In genomic region chr3:136196064-136196400, GRCh38 we compare ENCODE assay signal across 1 cellular context.
A peak's percentile ranks its signal among the peaks of the same experiment; 100 is the strongest.
TF ChIP-seq lines count a peak whose summit lies in the region.

MSL2 (minus strand) TSS chr3:136196335; CDS start chr3:136195113, 1,222 bp downstream.

TF ChIP-seq in K562, 482 proteins besides CTCF, POLR2A, EP300 and RAD21 (continued from another document and continues in another):
- TF ChIP-seq GTF3C2 (IDR thresholded peaks at IDR 0.05; ENCODE audit: borderline replicate concordance, extremely low read depth, insufficient read length) (no peak), ESRRA (IDR thresholded peaks at IDR 0.05; ENCODE audit: borderline replicate concordance, low read depth) (no peak), ZNF444 (CRISPR knock-in tag; IDR thresholded peaks at IDR 0.05) (no peak), SMC3 (conservative IDR thresholded peaks at IDR 0.05; ENCODE audit: insufficient read depth, low read depth, low read length) (no peak), NRF1 (conservative IDR thresholded peaks at IDR 0.05 in 1 of 2, IDR thresholded peaks at IDR 0.05 in 1 of 2) (no peak), PURB (CRISPR knock-in tag; IDR thresholded peaks at IDR 0.05; ENCODE audit: low read depth) (no peak), BDP1 (IDR thresholded peaks at IDR 0.05; ENCODE audit: insufficient read depth, insufficient read length) (no peak), ZBTB33 (CRISPR knock-in tag; IDR thresholded peaks at IDR 0.05) (no peak), STAT6 (CRISPR knock-in tag; IDR thresholded peaks at IDR 0.05) (no peak), LEF1 (IDR thresholded peaks at IDR 0.05) (no peak), TFAP4 (CRISPR knock-in tag; IDR thresholded peaks at IDR 0.05; ENCODE audit: borderline replicate concordance) (no peak; the same call in 1 of the 2 replicates), ZNF561 (CRISPR knock-in tag; conservative IDR thresholded peaks at IDR 0.05) (no peak), MCM5 (IDR thresholded peaks at IDR 0.05; ENCODE audit: low read depth) (no peak), MXD1 (CRISPR knock-in tag; IDR thresholded peaks at IDR 0.05; ENCODE audit: borderline replicate concordance, poor library complexity, severe bottlenecking) (no peak), CREBBP (IDR thresholded peaks at IDR 0.05; ENCODE audit: low read depth, low read length) (no peak), ZNF146 (CRISPR knock-in tag; IDR thresholded peaks at IDR 0.05; ENCODE audit: unreplicated experiment) (no peak), ZNF354B (CRISPR knock-in tag; IDR thresholded peaks at IDR 0.05) (no peak), CREB5 (CRISPR knock-in tag; IDR thresholded peaks at IDR 0.05) (no peak), POLR2H (tag; IDR thresholded peaks at IDR 0.05; ENCODE audit: low read depth) (peak; percentile 40), ARNT (IDR thresholded peaks at IDR 0.05) (no peak), GTF2B (IDR thresholded peaks at IDR 0.05; ENCODE audit: extremely low read depth, insufficient read length) (no peak), FOSL1 (tag; conservative IDR thresholded peaks at IDR 0.05) (0 out of 2 replicates have a peak, but pooled peaks have one; percentile 35), CHAMP1 (IDR thresholded peaks at IDR 0.05) (no peak), CBFB (CRISPR knock-in tag; IDR thresholded peaks at IDR 0.05) (no peak), NR3C1 (CRISPR knock-in tag; IDR thresholded peaks at IDR 0.05) (no peak), ZNF583 (CRISPR knock-in tag; IDR thresholded peaks at IDR 0.05) (no peak), GABPA (tag; conservative IDR thresholded peaks at IDR 0.05; ENCODE audit: low read depth) (peak; percentile 35; the same call in 1 of the 2 replicates), ZNF184 (CRISPR knock-in tag; IDR thresholded peaks at IDR 0.05) (no peak), SOX6 (IDR thresholded peaks at IDR 0.05) (no peak), SMAD2 (IDR thresholded peaks at IDR 0.05; ENCODE audit: low read depth, low read length) (no peak), XRCC5 (IDR thresholded peaks at IDR 0.05; ENCODE audit: low read depth, low read length) (no peak), PHF21A (IDR thresholded peaks at IDR 0.05; ENCODE audit: borderline replicate concordance, low read depth) (no peak), ZNF644 (tag; IDR thresholded peaks at IDR 0.05; ENCODE audit: low read depth) (peak; percentile 29; the same call in 1 of the 2 replicates), TRIM28 (IDR thresholded peaks at IDR 0.05) (no peak), ZNF282 (CRISPR knock-in tag; IDR thresholded peaks at IDR 0.05) (no peak), ETS2 (tag; IDR thresholded peaks at IDR 0.05; ENCODE audit: borderline replicate concordance, poor library complexity, severe bottlenecking) (no peak), HDGF (IDR thresholded peaks at IDR 0.05) (no peak), SAFB2 (IDR thresholded peaks at IDR 0.05; ENCODE audit: borderline replicate concordance, low read depth, low read length, severe bottlenecking) (no peak), PATZ1 (CRISPR knock-in tag; IDR thresholded peaks at IDR 0.05; ENCODE audit: borderline replicate concordance) (no peak), RBM15 (IDR thresholded peaks at IDR 0.05; ENCODE audit: insufficient read depth, low read length) (no peak), KHSRP (IDR thresholded peaks at IDR 0.05) (no peak), SAP30 (IDR thresholded peaks at IDR 0.05; ENCODE audit: borderline replicate concordance, insufficient read depth, low read depth, low read length, poor library complexity, severe bottlenecking) (no peak), PPARD (CRISPR knock-in tag; IDR thresholded peaks at IDR 0.05) (no peak), ZNF175 (CRISPR knock-in tag; IDR thresholded peaks at IDR 0.05; ENCODE audit: low read depth) (no peak; the same call in 1 of the 2 replicates), MBD2 (IDR thresholded peaks at IDR 0.05; ENCODE audit: borderline replicate concordance, low read depth) (peak; percentile 41; the same call in 1 of the 2 replicates), KDM2B (CRISPR knock-in tag; IDR thresholded peaks at IDR 0.05) (no peak), CAMTA2 (CRISPR knock-in tag; conservative IDR thresholded peaks at IDR 0.05) (no peak), YBX1 (IDR thresholded peaks at IDR 0.05) (no peak), ETV1 (tag; conservative IDR thresholded peaks at IDR 0.05; ENCODE audit: low read depth) (no peak), HNRNPUL1 (IDR thresholded peaks at IDR 0.05; ENCODE audit: low read length) (no peak)
